Comparison of ENCODE assay signal across 9 cellular contexts in the genomic region with DNA sequence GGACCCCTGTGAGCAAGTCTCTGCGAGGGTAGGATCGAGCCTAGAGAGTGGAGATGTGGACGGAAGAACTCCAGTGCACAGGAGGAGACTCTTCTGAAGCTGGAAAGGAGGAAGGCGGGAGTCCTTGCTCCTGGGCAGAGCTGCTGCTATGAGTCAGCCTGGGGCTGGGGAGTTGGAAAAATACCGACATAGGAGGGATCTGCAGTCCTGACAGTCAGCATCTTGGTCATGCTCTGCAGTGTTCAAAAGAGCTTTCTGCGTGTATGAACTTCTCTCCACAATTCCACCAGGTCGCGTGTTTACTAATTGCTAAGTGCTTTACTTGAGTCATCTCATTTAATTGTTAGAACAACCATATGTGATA.
DNase-seq lines count a peak whose midpoint lies in the region; ATAC-seq, FAIRE-seq and TF ChIP-seq lines count a peak whose summit lies in the region.
"Had no signal": no experiment of that assay in that cellular context is flagged by ENCODE, and none has a peak within 500 bp of the region (broad histone marks: within the 10 kb centered on the region; RNA-seq: fewer than 3 reads in every experiment).

No MANE protein-coding gene starts in this region.

- ATAC-seq in CD8-positive, alpha-beta T cell = no peak

- POLR2A ChIA-PET in CD8-positive, alpha-beta T cell (lab: Charles Lee) = no interaction called here

- no peak for TF ChIP-seq POLR2A in erythroblast (IDR thresholded peaks at IDR 0.05; ENCODE audit: low read length)

- H3K9me3 Mint-ChIP-seq in CD8-positive, alpha-beta T cell = no peaks in the 10 kb centered on the region

- no peak for TF ChIP-seq CTCF in CD8-positive, alpha-beta T cell (IDR thresholded peaks at IDR 0.05)
- TF ChIP-seq CTCF in kidney (IDR thresholded peaks at IDR 0.05; ENCODE audit: borderline replicate concordance, extremely low read depth, insufficient read depth) = no peak

- no peak for FAIRE-seq in kidney (lab: Jason Lieb, UNC)

- H3K9ac ChIP-seq in kidney (ENCODE audit: low read length in 2 of 2) = no peak overlapping the region

- H3K27ac Mint-ChIP-seq in CD8-positive, alpha-beta T cell = no peak overlapping the region

- H3K36me3 ChIP-seq in CD8-positive, alpha-beta T cell (ENCODE audit: insufficient read depth, low read length) = no peaks in the 10 kb centered on the region
- H3K36me3 ChIP-seq in kidney (ENCODE audit: control insufficient read depth in 1 of 2, insufficient read depth in 2 of 2, low read length in 2 of 2) = no peaks in the 10 kb centered on the region

- peaks cover 2% of the 10 kb centered on the region for H3K36me3 Mint-ChIP-seq in CD8-positive, alpha-beta T cell

- peak overlapping the region; percentile 28 for H3K27ac ChIP-seq in caudate nucleus (ENCODE audit: low read depth, low read length)
- H3K27ac ChIP-seq in CD8-positive, alpha-beta T cell (ENCODE audit: low read depth, low read length) = no peak overlapping the region
- H3K27ac ChIP-seq in kidney (ENCODE audit: low read depth in 2 of 2, low read length in 2 of 2) = no peak overlapping the region

- intact Hi-C loops in CD8-positive, alpha-beta T cell (cut with DNase I, micrococcal nuclease) = no loop called here
- intact Hi-C loops in kidney (cut with DNase I) = no loop called here

- peaks cover 46% of the 10 kb centered on the region for H3K4me1 Mint-ChIP-seq in CD8-positive, alpha-beta T cell (ENCODE audit: low read depth)

- peaks cover 18% of the 10 kb centered on the region for H3K4me1 ChIP-seq in CD8-positive, alpha-beta T cell (ENCODE audit: insufficient read depth, low read length)
- peaks cover 0 to 4% of the 10 kb centered on the region in 2 donors for H3K4me1 ChIP-seq in kidney (ENCODE audit: control insufficient read depth in 1 of 2, insufficient read depth in 1 of 2, low read depth in 1 of 2, low read length in 2 of 2)

- DNase-seq in A172 (ENCODE audit: low spot score) (peak; percentile 94), HT1080 (ENCODE audit: low read depth) (peak; percentile 62), caudate nucleus (lab: John Stamatoyannopoulos, UW) (peak in 7 of 61 donors; percentile 30 to 76 (median 53)), kidney glomerular epithelial cell (lab: John Stamatoyannopoulos, UW) (peak; percentile 62), erythroblast (lab: John Stamatoyannopoulos, UW) (no peak), kidney (no peak)
- DNase-seq in CD8-positive, alpha-beta T cell = no peak
- no peak for DNase-seq in stimulated activated naive CD4-positive, alpha-beta T cell (lab: John Stamatoyannopoulos, UW)
- DNase-seq: NCI-H1417 had no signal

- no peaks in the 10 kb centered on the region for H3K27me3 ChIP-seq in CD8-positive, alpha-beta T cell (ENCODE audit: insufficient read depth, low read length)

- no peaks in the 10 kb centered on the region for H3K9me3 ChIP-seq in CD8-positive, alpha-beta T cell (ENCODE audit: low read length)
- no peaks in the 10 kb centered on the region for H3K9me3 ChIP-seq in kidney (ENCODE audit: control insufficient read depth in 1 of 2, low read length in 2 of 2)

- CTCF ChIA-PET in CD8-positive, alpha-beta T cell (lab: Charles Lee) = no interaction called here

- H3K4me3 ChIP-seq in CD8-positive, alpha-beta T cell (ENCODE audit: low read depth, low read length) = no peak overlapping the region
- H3K4me3 ChIP-seq in kidney (ENCODE audit: low read length in 2 of 2) = no peak overlapping the region

- H3K27me3 Mint-ChIP-seq in CD8-positive, alpha-beta T cell (ENCODE audit: low read depth) = no peaks in the 10 kb centered on the region

- H3K4me3 Mint-ChIP-seq in CD8-positive, alpha-beta T cell = no peak overlapping the region

Comparison
In these comparisons a context has a peak if more than half of its experiments do, and no peak if none do; other contexts are left out.
1. DNase-seq: peak in A172 (single experiment), HT1080 (single experiment) and kidney glomerular epithelial cell (single experiment); none in CD8-positive, alpha-beta T cell (0 of 7), stimulated activated naive CD4-positive, alpha-beta T cell (0 of 6), erythroblast (0 of 2) and kidney (single experiment).